ENCODE assay signal across 22 cellular contexts in genomic region chr15:49494842-49495241, GRCh38.
"Had no signal": no experiment of that assay in that cellular context is flagged by ENCODE, and none has a peak within 500 bp of the region (broad histone marks: within the 10 kb centered on the region; RNA-seq: fewer than 3 reads in every experiment).

No MANE protein-coding gene starts in this region.

- DNase-seq: activated CD4-positive, alpha-beta T cell treated with anti-CD3 and anti-CD28 coated beads for 4 hours; activated CD8-positive, alpha-beta T cell treated with anti-CD3 and anti-CD28 coated beads for 36 hours; activated naive CD4-positive, alpha-beta T cell treated with anti-CD3 and anti-CD28 coated beads for 36 hours; activated T-cell treated with anti-CD3 and anti-CD28 coated beads, Interleukin-2, amount 50 U/mL, for 24 hours; aorta; cortex of kidney; effector CD4-positive, alpha-beta T cell; foreskin melanocyte; glutamatergic neuron; hippocampal formation; islet precursor cell; left colon; lower lobe of right lung; right lobe of liver; small intestine; stimulated activated CD4-positive, alpha-beta T cell treated with anti-CD3 and anti-CD28 coated beads, Interleukin-4, amount 100 ng/mL, for 1 hour; stomach; testis had no signal

- H3K79me2 ChIP-seq: parathyroid adenoma had no signal

- H3K36me3 ChIP-seq: esophagus muscularis mucosa, lower lobe of right lung, right lobe of liver, stomach had no signal

- H3K27ac ChIP-seq: lower lobe of right lung, parathyroid adenoma, right lobe of liver, testis had no signal

- ATAC-seq: activated CD8-positive, alpha-beta T cell treated with anti-CD3 and anti-CD28 coated beads for 36 hours; left colon; lower lobe of right lung; natural killer cell treated with Interleukin-12 subunit alpha and Interleukin-12 subunit beta and Interleukin-15 and Interleukin-18, amount 100 ng/mL, for 72 hours; right lobe of liver; WTC11 had no signal

- H2AFZ ChIP-seq: parathyroid adenoma had no signal

- H3K27me3 ChIP-seq: esophagus muscularis mucosa, right lobe of liver, stomach, testis had no signal

- H3K4me3 ChIP-seq: esophagus muscularis mucosa, lower lobe of right lung, right lobe of liver, stomach, testis had no signal

- H3K9ac ChIP-seq: parathyroid adenoma had no signal

- H3K9me3 ChIP-seq: esophagus muscularis mucosa, lower lobe of right lung, right lobe of liver, stomach, testis had no signal

- H3K4me1 ChIP-seq: lower lobe of right lung, parathyroid adenoma, right lobe of liver, testis had no signal
